20 cellular contexts compared by ENCODE assay signal in the genomic region with DNA sequence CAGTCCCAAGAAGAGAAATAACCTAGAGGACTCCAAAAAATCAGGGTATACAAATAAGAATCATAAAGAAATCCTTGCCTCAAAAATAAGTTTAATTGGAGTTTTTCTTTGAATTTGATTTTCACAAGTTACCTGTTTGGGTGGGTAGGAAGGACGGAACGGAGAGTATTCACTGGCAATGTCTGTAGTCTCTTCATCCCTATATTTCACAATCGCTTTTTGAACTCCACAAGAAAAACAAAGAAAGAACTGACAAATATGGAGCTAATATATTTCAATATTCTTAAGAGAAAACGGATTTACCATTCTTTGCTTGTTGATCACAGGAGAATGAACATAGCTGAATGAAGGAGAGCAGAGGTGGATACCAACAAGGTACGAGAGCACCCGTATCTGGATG. TPM values are rescaled to one million over a fixed set of nuclear protein-coding genes. Genes with fewer than 3 reads are reported as not detected.
DNase-seq lines count a peak whose midpoint lies in the region; ATAC-seq and TF ChIP-seq lines count a peak whose summit lies in the region.
"Had no signal": no experiment of that assay in that cellular context is flagged by ENCODE, and none has a peak within 500 bp of the region (broad histone marks: within the 10 kb centered on the region; RNA-seq: fewer than 3 reads in every experiment).

No MANE protein-coding gene starts in this region.

- no peak overlapping the region for H3K4me2 ChIP-seq in Karpas-422 (ENCODE audit: low read depth, low read length, poor library complexity, severe bottlenecking)
- H3K4me2 ChIP-seq in mammary epithelial cell (ENCODE audit: insufficient read depth, low read depth, low read length) = no peak overlapping the region

- no peak for DNase-seq in natural killer cell
- no peak for DNase-seq in natural killer cell treated with Interleukin-12 subunit alpha and Interleukin-12 subunit beta and Interleukin-15 and Interleukin-18, amount 100 ng/mL, for 72 hours (ENCODE audit: low spot score)
- no peak for DNase-seq in Karpas-422
- no peak for DNase-seq in immature natural killer cell
- DNase-seq in NCI-H2107 (lab: John Stamatoyannopoulos, UW) = no peak
- DNase-seq in mammary epithelial cell = no peak
- DNase-seq: C1 segment of cervical spinal cord; CD8-positive, alpha-beta T cell; DMS53; GDM1; MG63; NCI-H1048; NCI-H1417 treated with DMSO at 0.1 percent for 48 hours; NCI-H187 treated with DMSO at 0.1 percent for 48 hours; NCI-H69; NK-92 treated with Interleukin-12 subunit alpha and Interleukin-12 subunit beta, amount 100 ng/mL, for 24 hours; SHP77 treated with DMSO at 0.1 percent for 48 hours had no signal

- H3K27ac ChIP-seq in Karpas-422 (ENCODE audit: low read length) (0 out of 2 replicates have a peak overlapping the region, but pooled peaks have one; percentile 3), mammary epithelial cell (ENCODE audit: insufficient read depth, low read depth, low read length) (no peak overlapping the region)
- H3K27ac ChIP-seq: RWPE1, SK-N-MC had no signal

- H3K36me3 ChIP-seq in Karpas-422 (ENCODE audit: insufficient read depth, low read length) = peaks cover 10% of the 10 kb centered on the region; the same call in 1 of the 2 replicates
- no peaks in the 10 kb centered on the region for H3K36me3 ChIP-seq in mammary epithelial cell (ENCODE audit: insufficient read depth, low read length)

- H3K27me3 ChIP-seq in Karpas-422 (ENCODE audit: low read length) = no peaks in the 10 kb centered on the region
- H3K27me3 ChIP-seq in mammary epithelial cell (ENCODE audit: insufficient read depth, low read length) = no peaks in the 10 kb centered on the region
- H3K27me3 ChIP-seq: MG63 had no signal

- H3K4me3 Mint-ChIP-seq in natural killer cell = peak overlapping the region; percentile 47
- H3K4me3 Mint-ChIP-seq in natural killer cell treated with Interleukin-12 subunit alpha and Interleukin-12 subunit beta and Interleukin-15 and Interleukin-18, amount 100 ng/mL, for 72 hours = no peak overlapping the region
- peak overlapping the region in 2 of 5 donors; percentile 8 to 26 for H3K4me3 Mint-ChIP-seq in immature natural killer cell
- H3K4me3 Mint-ChIP-seq: CD8-positive, alpha-beta T cell had no signal

- dilution Hi-C loops in mammary epithelial cell (cut with HindIII; ENCODE audit: low sequenced_read_pairs) = no loop called here

- peaks cover 52 to 68% of the 10 kb centered on the region in 2 donors for H3K4me1 Mint-ChIP-seq in natural killer cell
- H3K4me1 Mint-ChIP-seq in natural killer cell treated with Interleukin-12 subunit alpha and Interleukin-12 subunit beta and Interleukin-15 and Interleukin-18, amount 100 ng/mL, for 72 hours (ENCODE audit: low read depth in 2 of 2) = peaks cover 47 to 65% of the 10 kb centered on the region in 2 donors
- H3K4me1 Mint-ChIP-seq in immature natural killer cell = peaks cover 78 to 84% of the 10 kb centered on the region in 2 donors

- BruUV-seq in mammary epithelial cell (replicated peaks; lab: Mats Ljungman, UMichigan) = no TSS peak

- peaks cover 74% of the 10 kb centered on the region for H3K4me1 ChIP-seq in Karpas-422 (ENCODE audit: low read length)
- H3K4me1 ChIP-seq in mammary epithelial cell (ENCODE audit: insufficient read depth, low read length) = peaks cover 7% of the 10 kb centered on the region

- H3K79me2 ChIP-seq in Karpas-422 (ENCODE audit: low read length) = peaks cover 96% of the 10 kb centered on the region
- H3K79me2 ChIP-seq in mammary epithelial cell (ENCODE audit: insufficient read depth, low read length) = peaks cover 46% of the 10 kb centered on the region

- CTCF ChIA-PET in mammary epithelial cell (lab: Charles Lee; ENCODE audit: low non-redundant PET) = no interaction called here

- H2AFZ ChIP-seq in Karpas-422 (ENCODE audit: low read length) (no peak overlapping the region), mammary epithelial cell (ENCODE audit: low read depth, low read length) (no peak overlapping the region)

- H3K27me3 Mint-ChIP-seq in natural killer cell (ENCODE audit: low read depth in 2 of 2) = no peaks in the 10 kb centered on the region
- H3K27me3 Mint-ChIP-seq in natural killer cell treated with Interleukin-12 subunit alpha and Interleukin-12 subunit beta and Interleukin-15 and Interleukin-18, amount 100 ng/mL, for 72 hours = no peaks in the 10 kb centered on the region
- peaks cover 0 to 9% (median 2%) of the 10 kb centered on the region in 3 donors for H3K27me3 Mint-ChIP-seq in immature natural killer cell (ENCODE audit: low read depth in 3 of 3)

- ATAC-seq in natural killer cell = no peak
- no peak for ATAC-seq in natural killer cell treated with Interleukin-12 subunit alpha and Interleukin-12 subunit beta and Interleukin-15 and Interleukin-18, amount 100 ng/mL, for 72 hours
- ATAC-seq in GM21381 (IDR thresholded peaks at IDR 0.05; ENCODE audit: unreplicated experiment) = no peak
- ATAC-seq: CD8-positive, alpha-beta T cell had no signal

- H3K9me3 ChIP-seq in Karpas-422 (ENCODE audit: low read length) (no peaks in the 10 kb centered on the region), mammary epithelial cell (replicated peaks; ENCODE audit: insufficient read depth, low read length) (no peaks in the 10 kb centered on the region)
- H3K9me3 ChIP-seq: MG63 had no signal

- H3K9me3 Mint-ChIP-seq in natural killer cell (no peaks in the 10 kb centered on the region), immature natural killer cell (no peaks in the 10 kb centered on the region)
- H3K9me3 Mint-ChIP-seq in natural killer cell treated with Interleukin-12 subunit alpha and Interleukin-12 subunit beta and Interleukin-15 and Interleukin-18, amount 100 ng/mL, for 72 hours = no peaks in the 10 kb centered on the region
- H3K9me3 Mint-ChIP-seq: CD8-positive, alpha-beta T cell had no signal

- TF ChIP-seq CTCF in natural killer cell (IDR thresholded peaks at IDR 0.05) = no peak
- TF ChIP-seq CTCF in mammary epithelial cell (conservative IDR thresholded peaks at IDR 0.05 in 1 of 2, IDR thresholded peaks at IDR 0.05 in 1 of 2; ENCODE audit: extremely low read depth in 1 of 2, insufficient read depth in 1 of 2, low read depth in 1 of 2, low read length in 2 of 2) = no peak

- no peak overlapping the region for H3K9ac ChIP-seq in Karpas-422 (ENCODE audit: low read length)
- H3K9ac ChIP-seq in mammary epithelial cell (ENCODE audit: insufficient read depth, low read length) = no peak overlapping the region

- H3K36me3 Mint-ChIP-seq in natural killer cell (no peaks in the 10 kb centered on the region), immature natural killer cell (peaks cover 0 to 9% (median 3%) of the 10 kb centered on the region in 3 donors)
- H3K36me3 Mint-ChIP-seq in natural killer cell treated with Interleukin-12 subunit alpha and Interleukin-12 subunit beta and Interleukin-15 and Interleukin-18, amount 100 ng/mL, for 72 hours = no peaks in the 10 kb centered on the region

- intact Hi-C loops in natural killer cell (cut with micrococcal nuclease) = loop anchor here (1.0 kb wide), 2 partner anchors 30 to 41 kb away; a partner anchor contains a TSS
- intact Hi-C loops in mammary epithelial cell (cut with micrococcal nuclease) = no loop called here

- no peaks in the 10 kb centered on the region for H3K9me2 ChIP-seq in Karpas-422 (replicated peaks; ENCODE audit: insufficient read depth, low read length)

- WGBS in mammary epithelial cell (ENCODE audit: low coverage, missing lambda C conversion rate) = 89% methylated on average over 6 of the region's 6 CpGs

- H3K4me3 ChIP-seq in Karpas-422 (ENCODE audit: low read length) (no peak overlapping the region), mammary epithelial cell (replicated peaks in 1 of 3; ENCODE audit: insufficient read depth in 1 of 3, low read depth in 2 of 3, low read length in 3 of 3) (no peak overlapping the region)
- H3K4me3 ChIP-seq: MG63, SK-N-MC had no signal

- in situ Hi-C loops in mammary epithelial cell (cut with MboI; ENCODE audit: low sequenced_read_pairs in 2 of 2) = no loop called here

- H4K20me1 ChIP-seq in Karpas-422 (ENCODE audit: insufficient read depth, low read depth, low read length) (peaks cover 35% of the 10 kb centered on the region), mammary epithelial cell (ENCODE audit: insufficient read depth, low read length) (no peaks in the 10 kb centered on the region)

- H3K27ac Mint-ChIP-seq in natural killer cell (peak overlapping the region; percentile 81 to 94), immature natural killer cell (peak overlapping the region in 5 of 6 donors; percentile 58 to 82 (median 72))
- peak overlapping the region in 1 of 2 donors; percentile 33 for H3K27ac Mint-ChIP-seq in natural killer cell treated with Interleukin-12 subunit alpha and Interleukin-12 subunit beta and Interleukin-15 and Interleukin-18, amount 100 ng/mL, for 72 hours
- H3K27ac Mint-ChIP-seq: CD8-positive, alpha-beta T cell had no signal

RNA-seq across cellular contexts. Expression of a gene that starts 30.1 kb away (rescaled TPM):
- total RNA-seq in natural killer cell (10 to 100 TPM; 36.9 to 47.7 (median 39.8) TPM), mammary epithelial cell (10 to 100 TPM; 21.0 to 37.5 TPM)
- total RNA-seq in natural killer cell treated with Interleukin-12 subunit alpha and Interleukin-12 subunit beta and Interleukin-15 and Interleukin-18, amount 100 ng/mL, for 72 hours = 10 to 100 TPM; 28.8 to 31.9 TPM
- 63.4 and 126 TPM in 2 replicates for total RNA-seq in Karpas-422 (2014; rRNA removed; shearing (Covaris generic); ENCODE audit: low replicate concordance)
- polyA plus RNA-seq in immature natural killer cell (10 to 100 TPM; 17.2 to 30.5 (median 20.3) TPM), mammary epithelial cell (13.3 TPM)
- 30.5 TPM for polyA minus RNA-seq in mammary epithelial cell
